15 cellular contexts compared by ENCODE assay signal in the genomic region with DNA sequence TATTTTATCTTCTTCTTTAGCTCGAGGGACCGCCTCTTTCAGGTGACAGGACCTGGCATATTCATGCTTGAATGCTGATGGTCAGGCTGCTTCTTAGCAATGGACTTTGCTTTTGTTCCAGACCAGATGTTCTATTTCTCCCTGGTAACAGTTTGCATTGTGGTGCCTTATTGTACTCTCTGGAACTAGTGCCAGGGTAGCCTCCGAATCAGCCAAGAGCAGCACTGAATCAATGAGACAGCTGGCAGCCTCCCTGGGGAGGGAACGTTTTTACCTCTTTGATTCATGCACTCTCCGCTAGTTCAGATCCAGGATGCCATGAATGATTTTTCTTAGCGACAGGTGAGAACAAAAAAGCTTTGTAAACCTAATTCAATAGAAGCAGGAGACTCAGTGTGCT. TPM values are rescaled to one million over a fixed set of nuclear protein-coding genes. Genes with fewer than 3 reads are reported as not detected.
A peak's percentile ranks its signal among the peaks of the same experiment; 100 is the strongest.
DNase-seq lines count a peak whose midpoint lies in the region; ATAC-seq lines count a peak whose summit lies in the region.
"Had no signal": no experiment of that assay in that cellular context is flagged by ENCODE, and none has a peak within 500 bp of the region (broad histone marks: within the 10 kb centered on the region; RNA-seq: fewer than 3 reads in every experiment).

No MANE protein-coding gene starts in this region.

- no peaks in the 10 kb centered on the region for H3F3A ChIP-seq in GM23248 (ENCODE audit: insufficient read depth)

- H2AFZ ChIP-seq in neuronal stem cell (ENCODE audit: low read length) (no peak overlapping the region), GM23248 (no peak overlapping the region)

- H3K4ac ChIP-seq in neuronal stem cell (ENCODE audit: low read length): no peak overlapping the region

- H2AK5ac ChIP-seq in neuronal stem cell (ENCODE audit: low read depth, low read length): no peak overlapping the region

- H2BK5ac ChIP-seq in neuronal stem cell (ENCODE audit: low read length): no peak overlapping the region

- no peak overlapping the region for H2BK15ac ChIP-seq in neuronal stem cell (ENCODE audit: low read length)

- DNase-seq in DMS153 treated with DMSO at 0.1 percent for 48 hours (lab: John Stamatoyannopoulos, UW; ENCODE audit: unreplicated experiment) (peak; percentile 99), NCI-H2029 treated with DMSO at 0.1 percent for 48 hours (lab: John Stamatoyannopoulos, UW) (peak; percentile 49), neuronal stem cell (ENCODE audit: low spot score) (peak; percentile 18), left lobe of liver (ENCODE audit: low spot score) (no peak), GM23248 (no peak)
- DNase-seq in stimulated activated CD8-positive, alpha-beta memory T cell treated with anti-CD3 and anti-CD28 coated beads, Interleukin-4, amount 100 ng/mL, for 48 hours: no peak
- DNase-seq: activated CD4-positive, alpha-beta T cell treated with anti-CD3 and anti-CD28 coated beads for 36 hours; activated T-cell treated with anti-CD3 and anti-CD28 coated beads, Interleukin-2, amount 50 U/mL, for 48 hours; aorta; DND-41 had no signal

- H3K9me3 ChIP-seq in neuronal stem cell (replicated peaks in 1 of 2; ENCODE audit: control insufficient read depth in 2 of 2, insufficient read depth in 1 of 2, low read depth in 1 of 2, low read length in 2 of 2): peaks cover 0 to 3% of the 10 kb centered on the region in 2 donors
- H3K9me3 ChIP-seq in GM23248 (ENCODE audit: low read depth): no peaks in the 10 kb centered on the region

- H3K79me2 ChIP-seq in GM23248 (ENCODE audit: insufficient read depth): no peaks in the 10 kb centered on the region

- H2BK12ac ChIP-seq in neuronal stem cell (ENCODE audit: low read length): no peak overlapping the region

- no peaks in the 10 kb centered on the region for H3K9me2 ChIP-seq in GM23248 (ENCODE audit: insufficient read depth)

- no peak overlapping the region for H3K14ac ChIP-seq in neuronal stem cell (ENCODE audit: low read length)

- in situ Hi-C loops in GM23248 (cut with MboI): no loop called here

- H3K79me1 ChIP-seq in neuronal stem cell (ENCODE audit: low read depth, low read length): no peaks in the 10 kb centered on the region

- H3K9ac ChIP-seq in neuronal stem cell (ENCODE audit: low read depth, low read length, poor library complexity) (no peak overlapping the region), GM23248 (no peak overlapping the region)

- no peak overlapping the region for H4K91ac ChIP-seq in neuronal stem cell (ENCODE audit: low read depth, low read length, poor library complexity)

- H4K20me1 ChIP-seq in GM23248 (ENCODE audit: insufficient read depth): no peaks in the 10 kb centered on the region

- H3K27me3 ChIP-seq in neuronal stem cell (ENCODE audit: control insufficient read depth in 3 of 3, insufficient read depth in 3 of 3, low read depth in 1 of 3, low read length in 3 of 3) (no peaks in the 10 kb centered on the region), GM23248 (replicated peaks; ENCODE audit: insufficient read depth) (no peaks in the 10 kb centered on the region)

- H3K36me3 ChIP-seq in neuronal stem cell (replicated peaks in 1 of 2; ENCODE audit: control insufficient read depth in 2 of 2, insufficient read depth in 2 of 2, low read length in 2 of 2) (no peaks in the 10 kb centered on the region), GM23248 (ENCODE audit: low read depth) (no peaks in the 10 kb centered on the region)

- H3K4me3 ChIP-seq in neuronal stem cell (ENCODE audit: low read length in 2 of 2) (no peak overlapping the region), GM23248 (no peak overlapping the region)

- H3K4me1 ChIP-seq in neuronal stem cell (ENCODE audit: control insufficient read depth in 2 of 2, insufficient read depth in 1 of 2, low read depth in 1 of 2, low read length in 2 of 2) (peaks cover 8 to 33% of the 10 kb centered on the region in 2 donors), GM23248 (ENCODE audit: insufficient read depth) (no peaks in the 10 kb centered on the region)

- ATAC-seq in left lobe of liver: no peak
- no peak for ATAC-seq in activated CD4-positive, CD25-positive, alpha-beta regulatory T cell treated with anti-CD3 and anti-CD28 coated beads, Interleukin-2, amount 50 U/mL, for 24 hours
- ATAC-seq: activated CD4-positive, alpha-beta T cell treated with anti-CD3 and anti-CD28 coated beads for 36 hours; HepG2; Panc1 had no signal

- H3K4me2 ChIP-seq in neuronal stem cell (ENCODE audit: insufficient read depth, low read length, poor library complexity, severe bottlenecking) (no peak overlapping the region), GM23248 (ENCODE audit: unreplicated experiment) (no peak overlapping the region)

- H3K27ac ChIP-seq in angular gyrus (ENCODE audit: low read depth, low read length): peak overlapping the region; percentile 7
- H3K27ac ChIP-seq in neuronal stem cell (replicated peaks; ENCODE audit: low read length): no peak overlapping the region
- no peak overlapping the region for H3K27ac ChIP-seq in GM23248

- H3K23ac ChIP-seq in neuronal stem cell (ENCODE audit: low read depth, low read length, poor library complexity): no peak overlapping the region

- no CpG with 5 or more reads among the region's 6 CpGs for WGBS in neuronal stem cell (ENCODE audit: extremely low coverage in 2 of 2, insufficient read length in 2 of 2, insufficient replicate concordance in 1 of 2), 2 donors
- 19 to 25% methylated on average over 6 of the region's 6 CpGs for WGBS in GM23248 (ENCODE audit: low coverage in 1 of 2, low lambda C conversion rate in 2 of 2, missing lambda C conversion rate in 2 of 2), 2 experiments

- H3K18ac ChIP-seq in neuronal stem cell (ENCODE audit: low read length): no peak overlapping the region

- H4K8ac ChIP-seq in neuronal stem cell (ENCODE audit: low read depth, low read length): no peak overlapping the region

- no peak overlapping the region for H2BK120ac ChIP-seq in neuronal stem cell (ENCODE audit: low read depth, low read length)

RNA-seq across cellular contexts. Expression of gene NXPH1, which starts 54.1 kb away (rescaled TPM):
- 0.01 TPM for polyA plus RNA-seq in neuronal stem cell (2013, experiment 1 of 2)
- polyA plus RNA-seq in neuronal stem cell (2013, experiment 2 of 2): not detected
- total RNA-seq in left lobe of liver: not detected
- total RNA-seq in GM23248 (2014; rRNA removed; shearing (Covaris generic)): not detected in 2 replicates
- not detected in 2 replicates for polyA plus RNA-seq in GM23248 (2016; fragmentation: Nextera tagmentation; extraction: Ambion mirVana)
- total RNA-seq: activated CD4-positive, alpha-beta T cell treated with anti-CD3 and anti-CD28 coated beads for 36 hours; aorta; HepG2; T-helper 1 cell treated with Interleukin-12 subunit alpha and Interleukin-12 subunit beta and Interleukin-4 antibody, amounts not matched to agents 30 ng/mL and 1 ng/mL, for 36 hours had no signal
- polyA plus RNA-seq: aorta, HepG2 had no signal

Comparison
In these comparisons a context has a peak if more than half of its experiments do, and no peak if none do; other contexts are left out.
1. DNase-seq: peak in DMS153 treated with DMSO at 0.1 percent for 48 hours (single experiment), NCI-H2029 treated with DMSO at 0.1 percent for 48 hours (single experiment) and neuronal stem cell (single experiment); none in left lobe of liver (single experiment), GM23248 (single experiment) and stimulated activated CD8-positive, alpha-beta memory T cell treated with anti-CD3 and anti-CD28 coated beads, Interleukin-4, amount 100 ng/mL, for 48 hours (single experiment).